In the genomic region with DNA sequence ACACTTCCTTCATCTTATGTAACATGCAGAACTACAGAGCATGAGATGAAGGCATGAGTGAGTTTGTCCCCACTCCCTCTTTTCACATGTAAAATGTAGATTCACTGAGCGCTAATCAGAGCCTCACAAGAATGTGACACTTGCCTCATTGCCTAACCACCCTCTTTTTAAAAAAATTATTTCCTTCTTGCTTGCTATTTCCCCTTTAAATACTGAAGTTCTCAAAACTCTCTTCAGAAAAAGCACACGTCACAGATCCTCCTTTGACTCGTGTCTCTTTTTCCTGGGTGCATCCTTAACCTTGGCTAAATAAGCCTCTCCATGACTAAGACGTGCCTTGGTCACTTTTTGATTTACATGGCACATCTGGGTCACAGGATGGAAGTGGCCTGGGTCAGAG, we compare ENCODE assay signal across 22 cellular contexts.
"Had no signal": no experiment of that assay in that cellular context is flagged by ENCODE, and none has a peak within 500 bp of the region (broad histone marks: within the 10 kb centered on the region; RNA-seq: fewer than 3 reads in every experiment).

No MANE protein-coding gene starts in this region.

- H3K9me3 Mint-ChIP-seq: activated naive CD8-positive, alpha-beta T cell treated with anti-CD3 and anti-CD28 coated beads for 36 hours; activated T-cell treated with anti-CD3 and anti-CD28 coated beads, Interleukin-2, amount 50 U/mL, for 4 hours; stimulated activated naive CD8-positive, alpha-beta T cell treated with anti-CD3 and anti-CD28 coated beads, Interleukin-15, Interleukin-2, amounts not matched to agents 100 ng/mL and 50 ng/mL, for 24 hours had no signal

- H3K4me1 Mint-ChIP-seq: activated naive CD8-positive, alpha-beta T cell treated with anti-CD3 and anti-CD28 coated beads for 36 hours; neural progenitor cell had no signal

- H2AFZ ChIP-seq: neural progenitor cell had no signal

- H3K27ac Mint-ChIP-seq: activated naive CD8-positive, alpha-beta T cell treated with anti-CD3 and anti-CD28 coated beads for 36 hours; neural progenitor cell; progenitor cell of endocrine pancreas; stimulated activated naive CD8-positive, alpha-beta T cell treated with anti-CD3 and anti-CD28 coated beads, Interleukin-15, Interleukin-2, amounts not matched to agents 100 ng/mL and 50 ng/mL, for 24 hours; T-helper 17 cell had no signal

- DNase-seq: activated CD4-positive, alpha-beta T cell treated with anti-CD3 and anti-CD28 coated beads for 4 hours; activated CD4-positive, alpha-beta T cell treated with anti-CD3 and anti-CD28 coated beads, Interleukin-2, amount 50 U/mL, for 48 hours; activated CD4-positive, CD25-positive, alpha-beta regulatory T cell; activated CD8-positive, alpha-beta memory T cell treated with anti-CD3 and anti-CD28 coated beads, Interleukin-2, amount 50 U/mL, for 48 hours; activated naive CD4-positive, alpha-beta T cell treated with Interleukin-2 at 50 U/mL for 16 hours; activated naive CD8-positive, alpha-beta T cell treated with anti-CD3 and anti-CD28 coated beads for 36 hours; activated T-cell treated with anti-CD3 and anti-CD28 coated beads, Interleukin-2, amount 50 U/mL, for 4 hours; effector memory CD4-positive, alpha-beta T cell; foreskin keratinocyte; hippocampal formation; kidney glomerular epithelial cell; left ventricle myocardium superior; mammary epithelial cell; retina; stimulated activated CD4-positive, alpha-beta T cell treated with anti-CD3 and anti-CD28 coated beads, Interleukin-4, amount 100 ng/mL, for 4 hours; substantia nigra; SW 1271; T-helper 17 cell; tibial artery had no signal

- H3K27me3 ChIP-seq: foreskin keratinocyte, neural progenitor cell, tibial artery had no signal

- H3K4me1 ChIP-seq: foreskin keratinocyte, neural progenitor cell had no signal

- H3K27me3 Mint-ChIP-seq: progenitor cell of endocrine pancreas; stimulated activated naive CD8-positive, alpha-beta T cell treated with anti-CD3 and anti-CD28 coated beads, Interleukin-15, Interleukin-2, amounts not matched to agents 100 ng/mL and 50 ng/mL, for 24 hours had no signal

- H3K36me3 Mint-ChIP-seq: activated naive CD8-positive, alpha-beta T cell treated with anti-CD3 and anti-CD28 coated beads for 36 hours had no signal

- H3K27ac ChIP-seq: foreskin keratinocyte, neural progenitor cell, tibial artery had no signal

- H3K4me3 Mint-ChIP-seq: activated naive CD8-positive, alpha-beta T cell treated with anti-CD3 and anti-CD28 coated beads for 36 hours; activated T-cell treated with anti-CD3 and anti-CD28 coated beads, Interleukin-2, amount 50 U/mL, for 4 hours; neural progenitor cell; stimulated activated naive CD8-positive, alpha-beta T cell treated with anti-CD3 and anti-CD28 coated beads, Interleukin-15, Interleukin-2, amounts not matched to agents 100 ng/mL and 50 ng/mL, for 24 hours; T-helper 17 cell had no signal

- H3K9me3 ChIP-seq: tibial artery had no signal

- H3K36me3 ChIP-seq: neural progenitor cell, tibial artery had no signal

- ATAC-seq: activated T-cell treated with anti-CD3 and anti-CD28 coated beads, Interleukin-2, amount 50 U/mL, for 4 hours; foreskin keratinocyte; left ventricle myocardium superior; T-helper 17 cell had no signal

- H3K4me2 ChIP-seq: neural progenitor cell had no signal

- H3K4me3 ChIP-seq: neural progenitor cell, tibial artery had no signal

- H3K9ac ChIP-seq: neural progenitor cell had no signal
